Comparison of ENCODE assay signal across 16 cellular contexts in the genomic region with DNA sequence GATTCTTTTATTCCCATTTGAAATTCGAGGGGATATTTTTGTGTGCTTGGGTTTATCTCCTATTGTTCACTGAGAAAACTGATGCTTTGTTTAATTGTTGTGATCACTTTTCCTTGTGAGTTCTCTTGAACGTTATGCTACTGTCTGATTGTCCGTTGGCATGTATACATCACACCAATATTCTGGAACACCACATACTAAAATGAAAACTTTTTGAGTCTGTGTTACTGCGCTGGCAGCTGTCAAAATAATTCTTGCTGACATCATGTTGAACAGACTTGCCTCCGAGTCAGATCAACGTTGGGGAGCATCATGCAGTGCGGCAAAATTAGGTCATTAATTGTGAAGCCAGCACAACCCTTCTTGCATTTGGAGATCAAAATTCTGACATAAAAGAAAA.
DNase-seq lines count a peak whose midpoint lies in the region; ATAC-seq and TF ChIP-seq lines count a peak whose summit lies in the region.
"Had no signal": no experiment of that assay in that cellular context is flagged by ENCODE, and none has a peak within 500 bp of the region (broad histone marks: within the 10 kb centered on the region; RNA-seq: fewer than 3 reads in every experiment).

No MANE protein-coding gene starts in this region.

- no peak for ATAC-seq in HG03039 (IDR thresholded peaks at IDR 0.05; ENCODE audit: unreplicated experiment)
- ATAC-seq: HCT116 had no signal

- DNase-seq in SHP77 (lab: John Stamatoyannopoulos, UW) (peak; percentile 76 to 84), HuH-7.5 (ENCODE audit: low spot score) (no peak), HuH-7 (ENCODE audit: low spot score) (no peak)
- no peak for DNase-seq in activated naive CD4-positive, alpha-beta T cell (lab: John Stamatoyannopoulos, UW)
- DNase-seq: KBM-7, NCI-H1092 treated with DMSO at 0.1 percent for 48 hours, NCI-H1694, NCI-H2107, NCI-H226, NCI-H69, PC-9 had no signal

- no peak for TF ChIP-seq CTCF in nephron (IDR thresholded peaks at IDR 0.05; ENCODE audit: unreplicated experiment in 3 of 3)

- H3K27me3 Mint-ChIP-seq in nephron (ENCODE audit: low read depth), result no peaks in the 10 kb centered on the region

- peak overlapping the region; percentile 58 for H3K27ac ChIP-seq in cingulate gyrus (ENCODE audit: low read depth, low read length)
- H3K27ac ChIP-seq: BLaER1 treated with 17β-estradiol and CSF1 and Interleukin-3, amounts not matched to agents 10 nM and 100 nM; PC-9 had no signal

- H3K27ac Mint-ChIP-seq in nephron, result peak overlapping the region; percentile 15 to 24 (median 17)

- peaks cover 4% of the 10 kb centered on the region for H3K36me3 Mint-ChIP-seq in nephron (ENCODE audit: low read depth)

- peaks cover 35% of the 10 kb centered on the region for H3K4me1 Mint-ChIP-seq in nephron

- H3K4me3 Mint-ChIP-seq in nephron, result no peak overlapping the region

- H3K9me3 Mint-ChIP-seq in nephron, result peaks cover 9% of the 10 kb centered on the region

Comparison
In these comparisons a context has a peak if more than half of its experiments do, and no peak if none do; other contexts are left out.
1. DNase-seq: peak in SHP77 (2 of 2); none in HuH-7.5 (single experiment), activated naive CD4-positive, alpha-beta T cell (0 of 4) and HuH-7 (single experiment).